Comparison of ENCODE assay signal across 15 cellular contexts in the genomic region with DNA sequence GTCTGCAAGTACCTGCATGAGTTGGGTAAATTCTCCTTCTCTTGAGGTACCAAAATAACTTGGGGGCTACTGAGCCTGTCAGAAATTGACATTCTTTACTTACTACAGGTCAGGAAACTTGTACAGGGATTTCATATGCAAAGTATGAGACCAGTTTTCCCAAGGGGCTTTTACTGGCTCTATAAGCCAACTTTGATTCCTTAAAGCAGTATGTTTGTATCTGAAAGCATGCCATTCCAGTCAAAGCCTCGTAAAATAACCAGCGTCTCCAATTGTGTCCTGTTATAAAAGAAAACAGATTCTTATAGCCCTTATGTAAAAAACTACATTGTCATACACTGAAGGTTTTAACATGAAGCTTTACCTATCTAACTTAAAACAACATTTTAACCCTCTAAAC.
DNase-seq lines count a peak whose midpoint lies in the region; TF ChIP-seq lines count a peak whose summit lies in the region.
"Had no signal": no experiment of that assay in that cellular context is flagged by ENCODE, and none has a peak within 500 bp of the region (broad histone marks: within the 10 kb centered on the region; RNA-seq: fewer than 3 reads in every experiment).

No MANE protein-coding gene starts in this region.

- DNase-seq in GM23248: no peak
- DNase-seq in Karpas-422: no peak
- peak; percentile 14 for DNase-seq in fibroblast of peridontal ligament (ENCODE audit: extremely low read depth)
- DNase-seq in GM10248 (ENCODE audit: extremely low spot score): no peak
- no peak for DNase-seq in pons (ENCODE audit: low spot score)
- DNase-seq in Kasumi-1 (lab: John Stamatoyannopoulos, UW): no peak
- DNase-seq: CD4-positive, alpha-beta T cell; CD8-positive, alpha-beta memory T cell; DMS 273 treated with DMSO at 0.1 percent for 48 hours; DMS53; DMS79 treated with DMSO at 0.1 percent for 48 hours; GF-D8; GOT3; HCEC 1CT had no signal

- no peak overlapping the region for H3K4me3 ChIP-seq in GM23248
- H3K4me3 ChIP-seq in Karpas-422 (ENCODE audit: low read length): no peak overlapping the region
- H3K4me3 ChIP-seq: BLaER1 treated with 17β-estradiol and CSF1 and Interleukin-3, amounts not matched to agents 10 nM and 100 nM had no signal

- CTCF ChIA-PET in GM10248 (lab: Yijun Ruan, JAX): interaction anchor here (1.2 to 6.7 kb wide), 5 partner anchors 12 to 99 kb away, joined by 4 to 49 read pairs (median 4); no protein-coding TSS in a partner anchor

- H3K27ac ChIP-seq in GM23248: no peak overlapping the region
- H3K27ac ChIP-seq in Karpas-422 (ENCODE audit: low read length): no peak overlapping the region
- H3K27ac ChIP-seq: BLaER1 treated with 17β-estradiol and CSF1 and Interleukin-3, amounts not matched to agents 10 nM and 100 nM had no signal

- H3F3A ChIP-seq in GM23248 (ENCODE audit: insufficient read depth): peaks cover 46% of the 10 kb centered on the region

- WGBS in GM23248 (ENCODE audit: low coverage in 1 of 2, low lambda C conversion rate in 2 of 2, missing lambda C conversion rate in 2 of 2), 2 experiments: 17 to 23% methylated on average over 2 of the region's 2 CpGs

- POLR2A ChIA-PET in GM10248 (lab: Yijun Ruan, JAX): no interaction called here

- H3K36me3 ChIP-seq in GM23248 (ENCODE audit: low read depth) (no peaks in the 10 kb centered on the region), Karpas-422 (ENCODE audit: insufficient read depth, low read length) (no peaks in the 10 kb centered on the region)
- H3K36me3 ChIP-seq: BLaER1 treated with 17β-estradiol and CSF1 and Interleukin-3, amounts not matched to agents 10 nM and 100 nM had no signal

- H3K4me1 ChIP-seq in GM23248 (ENCODE audit: insufficient read depth) (peaks cover 68% of the 10 kb centered on the region), Karpas-422 (ENCODE audit: low read length) (peaks cover 8% of the 10 kb centered on the region)

- H3K9me3 ChIP-seq in GM23248 (ENCODE audit: low read depth): no peaks in the 10 kb centered on the region
- peaks cover 11% of the 10 kb centered on the region for H3K9me3 ChIP-seq in Karpas-422 (ENCODE audit: low read length)

- H3K9ac ChIP-seq in GM23248 (no peak overlapping the region), Karpas-422 (ENCODE audit: low read length) (no peak overlapping the region)
- H3K9ac ChIP-seq: BLaER1 treated with 17β-estradiol and CSF1 and Interleukin-3, amounts not matched to agents 10 nM and 100 nM had no signal

- H3K27me3 ChIP-seq in GM23248 (replicated peaks; ENCODE audit: insufficient read depth): no peaks in the 10 kb centered on the region
- peaks cover 6% of the 10 kb centered on the region; the same call in 1 of the 2 replicates for H3K27me3 ChIP-seq in Karpas-422 (ENCODE audit: low read length)
- H3K27me3 ChIP-seq: BLaER1 treated with 17β-estradiol and CSF1 and Interleukin-3, amounts not matched to agents 10 nM and 100 nM had no signal

- H4K20me1 ChIP-seq in GM23248 (ENCODE audit: insufficient read depth) (no peaks in the 10 kb centered on the region), Karpas-422 (ENCODE audit: insufficient read depth, low read depth, low read length) (no peaks in the 10 kb centered on the region)
- H4K20me1 ChIP-seq: BLaER1 treated with 17β-estradiol and CSF1 and Interleukin-3, amounts not matched to agents 10 nM and 100 nM had no signal

- no peak for TF ChIP-seq CTCF in GM10248 (IDR thresholded peaks at IDR 0.05; ENCODE audit: control extremely low read depth, extremely low read depth, low read depth, missing control alignments)

- H2AFZ ChIP-seq in GM23248: no peak overlapping the region
- H2AFZ ChIP-seq in Karpas-422 (ENCODE audit: low read length): no peak overlapping the region

- H3K9me2 ChIP-seq in GM23248 (ENCODE audit: insufficient read depth): no peaks in the 10 kb centered on the region
- H3K9me2 ChIP-seq in Karpas-422 (replicated peaks; ENCODE audit: insufficient read depth, low read length): no peaks in the 10 kb centered on the region

- in situ Hi-C loops in GM23248 (cut with MboI): no loop called here

- no peaks in the 10 kb centered on the region for H3K79me2 ChIP-seq in GM23248 (ENCODE audit: insufficient read depth)
- no peaks in the 10 kb centered on the region for H3K79me2 ChIP-seq in Karpas-422 (ENCODE audit: low read length)

- peak overlapping the region; percentile 8 for H3K4me2 ChIP-seq in GM23248 (ENCODE audit: unreplicated experiment)
- peak overlapping the region; percentile 12 for H3K4me2 ChIP-seq in Karpas-422 (ENCODE audit: low read depth, low read length, poor library complexity, severe bottlenecking)
